In the genomic region with DNA sequence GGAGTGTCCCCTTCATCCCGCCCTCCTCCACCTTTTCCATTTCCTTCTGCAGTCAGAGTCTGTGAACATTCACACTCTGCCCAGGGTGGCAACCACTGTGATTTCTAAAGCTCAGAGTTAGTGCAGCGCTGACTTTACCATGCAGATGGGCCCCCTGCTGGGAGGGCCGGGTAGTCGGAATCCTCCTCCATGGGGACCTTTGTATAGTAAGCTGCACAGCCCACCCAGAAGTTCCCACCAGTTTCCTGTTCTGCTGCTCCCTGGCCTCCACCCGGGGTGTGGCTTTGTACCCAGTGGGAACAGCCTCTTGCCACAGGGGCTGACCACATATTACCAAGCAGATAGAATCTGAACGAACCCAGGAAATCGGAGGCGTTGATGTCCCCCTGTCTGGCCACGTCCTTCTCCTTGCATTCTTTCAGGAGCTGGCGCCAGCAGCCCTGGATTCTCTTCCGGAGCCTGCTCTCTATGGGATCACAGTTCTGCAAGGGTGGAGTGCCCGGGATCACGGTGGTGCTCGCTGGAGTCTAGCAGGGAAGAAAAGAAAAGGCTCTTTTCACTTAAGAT, we compare ENCODE assay signal across 1 cellular context.
TF ChIP-seq lines count a peak whose summit lies in the region.

No MANE protein-coding gene starts in this region.

TF ChIP-seq in HepG2, 621 proteins besides CTCF, POLR2A, EP300 and RAD21 (continued from another document):
- TF ChIP-seq NONO (IDR thresholded peaks at IDR 0.05) (no peak), NONO (CRISPR knock-in tag; conservative IDR thresholded peaks at IDR 0.05) (no peak), ZNF234 (CRISPR knock-in tag; conservative IDR thresholded peaks at IDR 0.05) (no peak)
TF ChIP-seq in HepG2: peak in this region for 3.
